In the genomic region with DNA sequence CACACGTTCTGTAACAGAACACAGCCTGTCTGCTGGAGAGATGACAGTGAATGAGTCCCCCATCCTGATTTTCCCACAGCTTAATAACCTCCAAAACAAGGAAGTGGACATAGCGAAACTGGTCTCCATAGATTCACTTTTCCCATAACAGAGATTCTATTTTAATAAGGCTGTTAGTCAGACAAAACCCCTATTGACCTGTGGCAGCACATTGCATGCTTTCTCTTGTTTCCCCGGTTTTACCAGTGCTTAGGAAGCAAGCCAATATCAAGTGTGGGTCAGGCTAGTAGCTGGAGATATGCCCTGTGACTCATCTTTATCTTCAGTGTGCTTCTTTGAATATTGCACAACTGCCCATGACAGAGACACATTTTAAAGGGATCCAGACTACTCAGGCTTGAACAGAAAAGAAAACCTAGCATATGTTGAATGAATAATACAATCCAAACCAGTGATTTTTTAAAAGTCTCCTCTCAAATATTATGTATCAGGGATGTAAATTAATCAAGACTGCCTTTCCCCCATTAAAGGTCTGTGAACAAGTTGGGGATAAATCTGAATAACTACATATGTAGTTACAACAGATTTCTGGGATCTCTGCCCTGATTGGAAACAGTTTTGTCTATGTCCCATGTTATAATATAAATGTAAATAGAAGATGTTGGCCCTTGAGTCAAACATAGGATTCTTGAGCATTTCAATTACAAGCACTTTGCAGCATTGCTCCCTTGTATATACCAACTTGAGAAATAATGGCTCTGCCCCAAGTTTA, we compare ENCODE assay signal across 12 cellular contexts. TPM values are rescaled to one million over a fixed set of nuclear protein-coding genes. Genes with fewer than 3 reads are reported as not detected.
A peak's percentile ranks its signal among the peaks of the same experiment; 100 is the strongest.
DNase-seq lines count a peak whose midpoint lies in the region; ATAC-seq and TF ChIP-seq lines count a peak whose summit lies in the region.
"Had no signal": no experiment of that assay in that cellular context is flagged by ENCODE, and none has a peak within 500 bp of the region (broad histone marks: within the 10 kb centered on the region; RNA-seq: fewer than 3 reads in every experiment).

No MANE protein-coding gene starts in this region.

- intact Hi-C loops in psoas muscle (cut with DNase I) = no loop called here

- no peaks in the 10 kb centered on the region for H3K9me3 ChIP-seq in psoas muscle

- peak; percentile 39 to 76 (median 76) for ATAC-seq in psoas muscle
- no peak for ATAC-seq in HG03460 (IDR thresholded peaks at IDR 0.05; ENCODE audit: unreplicated experiment)

- H3K36me3 ChIP-seq in psoas muscle (ENCODE audit: insufficient read depth in 1 of 2, low read depth in 1 of 2) = no peaks in the 10 kb centered on the region

- no peak overlapping the region for H3K4me3 ChIP-seq in psoas muscle
- H3K4me3 ChIP-seq: SK-N-MC had no signal

- H3K27me3 ChIP-seq in psoas muscle (ENCODE audit: insufficient read depth in 3 of 3, low read length in 2 of 3) = peaks cover 0 to 2% (median 0%) of the 10 kb centered on the region in 3 donors

- no peak for TF ChIP-seq CTCF in psoas muscle (IDR thresholded peaks at IDR 0.05)

- H3K4me1 ChIP-seq in psoas muscle = no peaks in the 10 kb centered on the region

- no peak overlapping the region for H3K27ac ChIP-seq in psoas muscle
- H3K27ac ChIP-seq: SK-N-MC had no signal

- 18 to 35% (median 23%) methylated on average over 3 of the region's 3 CpGs for WGBS in psoas muscle, 3 donors

- DNase-seq in GM04503 (ENCODE audit: low read depth) = peak; percentile 25
- DNase-seq in SIG-M5 treated with dmso at 0.1 percent for 504 hours (lab: John Stamatoyannopoulos, UW; ENCODE audit: unreplicated experiment) = peak; percentile 72
- DNase-seq in fibroblast of the conjunctiva (ENCODE audit: low read depth) = peak; percentile 98
- no peak for DNase-seq in psoas muscle
- DNase-seq in NK-92 treated with Interleukin-12 subunit alpha and Interleukin-12 subunit beta, amount 100 ng/mL, for 24 hours (lab: John Stamatoyannopoulos, UW) = no peak
- DNase-seq in activated CD4-positive, alpha-beta T cell treated with anti-CD3 and anti-CD28 coated beads, Interleukin-2, amount 50 U/mL, for 1 hour = no peak
- no peak for DNase-seq in NCI-H1092 (lab: John Stamatoyannopoulos, UW)
- DNase-seq: midbrain had no signal

RNA-seq across cellular contexts. Expression of a gene that starts 11.9 kb away (rescaled TPM):
- not detected for total RNA-seq in psoas muscle
- not detected for polyA plus RNA-seq in psoas muscle

RNA-seq across cellular contexts. Expression of a gene that starts 54.9 kb away (rescaled TPM):
- not detected for total RNA-seq in psoas muscle
- not detected for polyA plus RNA-seq in psoas muscle
- total RNA-seq: subcutaneous adipose tissue had no signal
- polyA plus RNA-seq: adipose tissue had no signal

Comparison
In these comparisons a context has a peak if more than half of its experiments do, and no peak if none do; other contexts are left out.
1. DNase-seq: peak in GM04503 (single experiment), SIG-M5 treated with dmso at 0.1 percent for 504 hours (single experiment) and fibroblast of the conjunctiva (single experiment); none in psoas muscle (0 of 2), NK-92 treated with Interleukin-12 subunit alpha and Interleukin-12 subunit beta, amount 100 ng/mL, for 24 hours (single experiment), activated CD4-positive, alpha-beta T cell treated with anti-CD3 and anti-CD28 coated beads, Interleukin-2, amount 50 U/mL, for 1 hour (single experiment) and NCI-H1092 (single experiment).